In genomic region chr18:32021756-32022564, GRCh38 we compare ENCODE assay signal across 15 cellular contexts. TPM values are rescaled to one million over a fixed set of nuclear protein-coding genes. Genes with fewer than 3 reads are reported as not detected.
A peak's percentile ranks its signal among the peaks of the same experiment; 100 is the strongest.
DNase-seq lines count a peak whose midpoint lies in the region; ATAC-seq and TF ChIP-seq lines count a peak whose summit lies in the region.
"Had no signal": no experiment of that assay in that cellular context is flagged by ENCODE, and none has a peak within 500 bp of the region (broad histone marks: within the 10 kb centered on the region; RNA-seq: fewer than 3 reads in every experiment).

No MANE protein-coding gene starts in this region.

- H3K27me3 ChIP-seq in endodermal cell (ENCODE audit: control insufficient read depth, insufficient read depth, low read length, poor library complexity, severe bottlenecking) = no peaks in the 10 kb centered on the region
- H3K27me3 ChIP-seq in gastrocnemius medialis = peaks cover 0 to 3% (median 0%) of the 10 kb centered on the region in 3 donors
- no peaks in the 10 kb centered on the region for H3K27me3 ChIP-seq in foreskin keratinocyte
- H3K27me3 ChIP-seq: right lobe of liver, transverse colon had no signal

- H3K4me3 Mint-ChIP-seq in activated T-cell treated with anti-CD3 and anti-CD28 coated beads, Interleukin-2, amount 50 U/mL, for 4 hours = peak overlapping the region; percentile 25
- H3K4me3 Mint-ChIP-seq in endodermal cell = peak overlapping the region; percentile 97
- H3K4me3 Mint-ChIP-seq: neural crest cell had no signal

- TF ChIP-seq POLR2A in gastrocnemius medialis (IDR thresholded peaks at IDR 0.05) = no peak

- H3K36me3 ChIP-seq in endodermal cell (ENCODE audit: control insufficient read depth, insufficient read depth, low read length) (peaks cover 30% of the 10 kb centered on the region), gastrocnemius medialis (no peaks in the 10 kb centered on the region)
- H3K36me3 ChIP-seq: right lobe of liver, transverse colon, WERI-Rb-1 had no signal

- in situ Hi-C loops in gastrocnemius medialis (cut with MboI; ENCODE audit: low sequenced_read_pairs in 4 of 4) = no loop called here

- H3K27ac ChIP-seq in endodermal cell (ENCODE audit: low read depth, low read length) (peak overlapping the region; percentile 78), gastrocnemius medialis (peak overlapping the region in 1 of 4 donors; percentile 20), foreskin keratinocyte (no peak overlapping the region)
- H3K27ac ChIP-seq: PC-9, right lobe of liver, transverse colon, WERI-Rb-1 had no signal

- DNase-seq in activated T-cell treated with anti-CD3 and anti-CD28 coated beads, Interleukin-2, amount 50 U/mL, for 4 hours = no peak
- no peak for DNase-seq in activated T-cell treated with anti-CD3 and anti-CD28 coated beads, Interleukin-2, amount 50 U/mL, for 48 hours
- DNase-seq in NCI-H524 treated with DMSO at 0.1 percent for 48 hours (lab: John Stamatoyannopoulos, UW) (peak; percentile 42), endodermal cell (no peak), gastrocnemius medialis (no peak), foreskin keratinocyte (no peak)
- DNase-seq: NCI-H187; PC-9; right lobe of liver; stimulated activated CD4-positive, alpha-beta T cell treated with anti-CD3 and anti-CD28 coated beads, Interleukin-1b, Interleukin-23, amount 100 ng/mL, for 48 hours; transverse colon; WERI-Rb-1 had no signal

- WGBS in endodermal cell (ENCODE audit: insufficient coverage in 1 of 2, insufficient read length in 1 of 2), 2 experiments = 80% methylated on average over 1 of the region's 2 CpGs; no CpG with 5 or more reads in 1 of the 2 experiments

- H3K4me1 ChIP-seq in endodermal cell (ENCODE audit: control insufficient read depth, insufficient read depth, low read length) = no peaks in the 10 kb centered on the region
- H3K4me1 ChIP-seq in gastrocnemius medialis = peaks cover 0 to 11% of the 10 kb centered on the region in 2 donors
- peaks cover 4% of the 10 kb centered on the region for H3K4me1 ChIP-seq in foreskin keratinocyte

- peaks cover 68% of the 10 kb centered on the region for H3K4me1 Mint-ChIP-seq in activated T-cell treated with anti-CD3 and anti-CD28 coated beads, Interleukin-2, amount 50 U/mL, for 4 hours (ENCODE audit: low read depth)
- peaks cover 20% of the 10 kb centered on the region for H3K4me1 Mint-ChIP-seq in endodermal cell

- peak overlapping the region; percentile 97 for H3K27ac Mint-ChIP-seq in endodermal cell

- TF ChIP-seq CTCF in endodermal cell (conservative IDR thresholded peaks at IDR 0.05) (no peak), gastrocnemius medialis (IDR thresholded peaks at IDR 0.05 in 4 of 5, conservative IDR thresholded peaks at IDR 0.05 in 1 of 5) (no peak), foreskin keratinocyte (conservative IDR thresholded peaks at IDR 0.05) (no peak)

- H3K9me3 Mint-ChIP-seq in activated T-cell treated with anti-CD3 and anti-CD28 coated beads, Interleukin-2, amount 50 U/mL, for 4 hours = no peaks in the 10 kb centered on the region
- H3K9me3 Mint-ChIP-seq in endodermal cell = no peaks in the 10 kb centered on the region
- H3K9me3 Mint-ChIP-seq: neural crest cell had no signal

- ATAC-seq in activated T-cell treated with anti-CD3 and anti-CD28 coated beads, Interleukin-2, amount 50 U/mL, for 4 hours = no peak
- no peak for ATAC-seq in gastrocnemius medialis
- no peak for ATAC-seq in foreskin keratinocyte
- no peak for ATAC-seq in HG02763 (IDR thresholded peaks at IDR 0.05; ENCODE audit: unreplicated experiment)
- ATAC-seq in GM19452 (IDR thresholded peaks at IDR 0.05; ENCODE audit: unreplicated experiment) = no peak
- ATAC-seq: right lobe of liver had no signal

- peak overlapping the region; percentile 94 for H3K4me3 ChIP-seq in endodermal cell (ENCODE audit: low read length)
- H3K4me3 ChIP-seq in gastrocnemius medialis = peak overlapping the region in 3 of 4 donors; percentile 25 to 66 (median 65)
- H3K4me3 ChIP-seq: PC-9, right lobe of liver, transverse colon had no signal

- H3K27me3 Mint-ChIP-seq in activated T-cell treated with anti-CD3 and anti-CD28 coated beads, Interleukin-2, amount 50 U/mL, for 4 hours (ENCODE audit: low read depth) = no peaks in the 10 kb centered on the region
- peaks cover 5% of the 10 kb centered on the region for H3K27me3 Mint-ChIP-seq in endodermal cell (ENCODE audit: insufficient read depth)

- intact Hi-C loops in gastrocnemius medialis (cut with DNase I; ENCODE audit: low total_unique reads) = no loop called here

- peak overlapping the region; percentile 84 for H3K9ac ChIP-seq in endodermal cell (ENCODE audit: extremely low read depth, low read length, poor library complexity, severe bottlenecking)

- H3K9me3 ChIP-seq in endodermal cell (ENCODE audit: control insufficient read depth, low read length) (peaks cover 15% of the 10 kb centered on the region), gastrocnemius medialis (no peaks in the 10 kb centered on the region)
- H3K9me3 ChIP-seq: right lobe of liver, transverse colon had no signal

- H3K36me3 Mint-ChIP-seq in activated T-cell treated with anti-CD3 and anti-CD28 coated beads, Interleukin-2, amount 50 U/mL, for 4 hours (ENCODE audit: insufficient read depth) = peaks cover 6% of the 10 kb centered on the region
- H3K36me3 Mint-ChIP-seq in endodermal cell (ENCODE audit: low read depth) = peaks cover 19% of the 10 kb centered on the region

RNA-seq across cellular contexts. Expression of gene RNF125, which starts 3.3 kb away (rescaled TPM):
- total RNA-seq in activated T-cell treated with anti-CD3 and anti-CD28 coated beads, Interleukin-2, amount 50 U/mL, for 4 hours = 10 to 100 TPM; 16.0 to 29.3 (median 16.8) TPM
- total RNA-seq in endodermal cell (10 to 100 TPM; 19.3 to 29.3 TPM), gastrocnemius medialis (1 to 10 TPM in 3 of 4 donors, under 1 TPM in 1; 0.85 to 6.4 (median 3.1) TPM), foreskin keratinocyte (1.7 and 2.3 TPM in 2 replicates)
- polyA plus RNA-seq in endodermal cell (2013, experiment 1 of 2) = 6.1 TPM
- 7.5 TPM for polyA plus RNA-seq in endodermal cell (2013, experiment 2 of 2)
- 0.75 TPM in 2 replicates for polyA plus RNA-seq in foreskin keratinocyte
